Comparison of ENCODE assay signal across 9 cellular contexts in genomic region chr6:22025468-22026159, GRCh38.
DNase-seq lines count a peak whose midpoint lies in the region; ATAC-seq, FAIRE-seq and TF ChIP-seq lines count a peak whose summit lies in the region.
"Had no signal": no experiment of that assay in that cellular context is flagged by ENCODE, and none has a peak within 500 bp of the region (broad histone marks: within the 10 kb centered on the region; RNA-seq: fewer than 3 reads in every experiment).

No MANE protein-coding gene starts in this region.

- H3K4me3 ChIP-seq in right lobe of liver (no peak overlapping the region), HepG2 (replicated peaks in 1 of 3; ENCODE audit: insufficient read depth in 1 of 3, low read depth in 2 of 3, low read length in 3 of 3) (no peak overlapping the region), OCI-LY7 (ENCODE audit: low read depth, low read length, poor library complexity, severe bottlenecking) (peak overlapping the region; percentile 29), ectodermal cell (ENCODE audit: insufficient read depth, low read depth, low read length) (no peak overlapping the region), muscle layer of colon (ENCODE audit: low read depth in 1 of 2, low read length in 2 of 2) (no peak overlapping the region)

- TF ChIP-seq RAD21 in HepG2 (CRISPR knock-in tag; IDR thresholded peaks at IDR 0.05): no peak

- TF ChIP-seq CTCF in right lobe of liver (IDR thresholded peaks at IDR 0.05) (no peak), HepG2 (CRISPR knock-in tag; IDR thresholded peaks at IDR 0.05) (no peak), OCI-LY7 (conservative IDR thresholded peaks at IDR 0.05; ENCODE audit: low read length) (no peak)

- DNase-seq in right lobe of liver: no peak
- DNase-seq in HepG2 (ENCODE audit: low spot score): no peak
- DNase-seq in OCI-LY7 (ENCODE audit: low spot score): peak; percentile 40
- no peak for DNase-seq in NCI-H1436 (lab: John Stamatoyannopoulos, UW)
- DNase-seq in GOT3 (lab: John Stamatoyannopoulos, UW): no peak

- no peaks in the 10 kb centered on the region for H3K27me3 ChIP-seq in right lobe of liver
- no peaks in the 10 kb centered on the region for H3K27me3 ChIP-seq in HepG2 (ENCODE audit: control insufficient read depth in 1 of 2, insufficient read depth in 2 of 2, low read length in 2 of 2)
- H3K27me3 ChIP-seq in ectodermal cell (ENCODE audit: control insufficient read depth, insufficient read depth, low read length, poor library complexity, severe bottlenecking): no peaks in the 10 kb centered on the region
- H3K27me3 ChIP-seq in muscle layer of colon (ENCODE audit: control insufficient read depth in 1 of 2, insufficient read depth in 2 of 2, low read length in 2 of 2): no peaks in the 10 kb centered on the region

- H2AFZ ChIP-seq in HepG2 (ENCODE audit: low read length) (no peak overlapping the region), OCI-LY7 (ENCODE audit: low read length) (peak overlapping the region; percentile 83)

- H3K4me1 ChIP-seq in right lobe of liver (no peaks in the 10 kb centered on the region), HepG2 (ENCODE audit: insufficient read depth, low read length) (no peaks in the 10 kb centered on the region), OCI-LY7 (ENCODE audit: insufficient read depth, low read length, poor library complexity, severe bottlenecking) (peaks cover 23% of the 10 kb centered on the region), ectodermal cell (ENCODE audit: control insufficient read depth, insufficient read depth, low read length) (peaks cover 13% of the 10 kb centered on the region), muscle layer of colon (ENCODE audit: insufficient read depth, low read length) (peaks cover 36% of the 10 kb centered on the region)

- H4K20me1 ChIP-seq in HepG2 (ENCODE audit: insufficient read depth, low read length) (no peaks in the 10 kb centered on the region), OCI-LY7 (ENCODE audit: insufficient read depth, low read length) (no peaks in the 10 kb centered on the region)

- H3K27ac ChIP-seq in right lobe of liver: no peak overlapping the region
- H3K27ac ChIP-seq in HepG2 (ENCODE audit: extremely low read length, insufficient read depth, low read length): no peak overlapping the region
- H3K27ac ChIP-seq in OCI-LY7 (ENCODE audit: low read depth, low read length, poor library complexity, severe bottlenecking): no peak overlapping the region
- peak overlapping the region; percentile 65 for H3K27ac ChIP-seq in ectodermal cell (ENCODE audit: insufficient read depth, low read depth, low read length, poor library complexity, severe bottlenecking)
- peak overlapping the region; percentile 12 for H3K27ac ChIP-seq in muscle layer of colon (ENCODE audit: low read depth, low read length)
- H3K27ac ChIP-seq: epithelial cell of prostate had no signal

- H3K9ac ChIP-seq in HepG2 (ENCODE audit: insufficient read depth, low read depth, low read length) (no peak overlapping the region), muscle layer of colon (ENCODE audit: low read length) (no peak overlapping the region)

- POLR2A ChIA-PET in HepG2 (lab: Yijun Ruan, JAX): no interaction called here
- POLR2A ChIA-PET in OCI-LY7 (lab: Charles Lee): interaction anchor here (0.6 to 1.4 kb wide), 5 partner anchors 10 to 437 kb away, joined by 3 to 5 read pairs (median 4); no protein-coding TSS in a partner anchor

- TF ChIP-seq POLR2A in right lobe of liver (IDR thresholded peaks at IDR 0.05) (no peak), HepG2 (IDR thresholded peaks at IDR 0.05; ENCODE audit: insufficient read depth in 1 of 2, low read depth in 2 of 2, low read length in 2 of 2) (no peak)

- H3K9me3 ChIP-seq in right lobe of liver: no peaks in the 10 kb centered on the region
- H3K9me3 ChIP-seq in HepG2 (ENCODE audit: low read length): peaks cover 10% of the 10 kb centered on the region
- no peaks in the 10 kb centered on the region for H3K9me3 ChIP-seq in OCI-LY7 (ENCODE audit: low read length)
- H3K9me3 ChIP-seq in ectodermal cell (ENCODE audit: control insufficient read depth, low read length): peaks cover 3% of the 10 kb centered on the region
- no peaks in the 10 kb centered on the region for H3K9me3 ChIP-seq in muscle layer of colon (ENCODE audit: low read length)

- WGBS in right lobe of liver (ENCODE audit: insufficient coverage, low coverage, low lambda C conversion rate, missing lambda C conversion rate): 26% methylated on average over 4 of the region's 9 CpGs
- 26% methylated on average over 6 of the region's 9 CpGs for WGBS in HepG2 (ENCODE audit: low lambda C conversion rate)
- WGBS in ectodermal cell, 2 experiments: 2 to 4% methylated on average over 9 of the region's 9 CpGs

- H3K79me2 ChIP-seq in HepG2 (ENCODE audit: insufficient read depth, low read length): no peaks in the 10 kb centered on the region
- no peaks in the 10 kb centered on the region for H3K79me2 ChIP-seq in OCI-LY7 (ENCODE audit: insufficient read depth, low read depth, low read length)

- H3K36me3 ChIP-seq in right lobe of liver (no peaks in the 10 kb centered on the region), HepG2 (replicated peaks in 1 of 2; ENCODE audit: control insufficient read depth in 1 of 2, insufficient read depth in 2 of 2, low read length in 2 of 2) (no peaks in the 10 kb centered on the region), OCI-LY7 (ENCODE audit: insufficient read depth, low read length) (no peaks in the 10 kb centered on the region), ectodermal cell (ENCODE audit: control insufficient read depth, insufficient read depth, low read length) (peaks cover 14% of the 10 kb centered on the region), muscle layer of colon (ENCODE audit: insufficient read depth, low read length) (no peaks in the 10 kb centered on the region)

- no peak overlapping the region for H3K4me2 ChIP-seq in HepG2 (ENCODE audit: low read depth, low read length)
- H3K4me2 ChIP-seq in OCI-LY7 (ENCODE audit: low read length): peak overlapping the region; percentile 64

- TF ChIP-seq EP300 in HepG2 (IDR thresholded peaks at IDR 0.05; ENCODE audit: low read depth in 2 of 2, low read length in 2 of 2): no peak
- TF ChIP-seq EP300 in HepG2 (CRISPR knock-in tag; IDR thresholded peaks at IDR 0.05; ENCODE audit: borderline replicate concordance): no peak

- FAIRE-seq in HepG2 (lab: Jason Lieb, UNC): no peak

- CTCF ChIA-PET in HepG2 (lab: Yijun Ruan, JAX; ENCODE audit: low intra/inter-chr PET ratio, low total read pairs): no interaction called here
- CTCF ChIA-PET in OCI-LY7 (lab: Charles Lee; ENCODE audit: unreplicated experiment): no interaction called here

- BruUV-seq in HepG2 (replicated peaks; lab: Mats Ljungman, UMichigan): no TSS peak
- BruUV-seq in OCI-LY7 (replicated peaks; lab: Mats Ljungman, UMichigan): no TSS peak

- in situ Hi-C loops in HepG2 (cut with HindIII; ENCODE audit: extremely low pct_ligation_motif_present, low pct_unique_long_range_greater_than_20kb): no loop called here

- no peaks in the 10 kb centered on the region for H3K9me2 ChIP-seq in OCI-LY7 (ENCODE audit: insufficient read depth, low read length)

- ATAC-seq in right lobe of liver: peak in 3 of 4 donors; percentile 19 to 62 (median 28)
- ATAC-seq in HepG2: no peak
- peak; percentile 62 for ATAC-seq in HG02870 (IDR thresholded peaks at IDR 0.05; ENCODE audit: unreplicated experiment)

- intact Hi-C loops in right lobe of liver (cut with DNase I) (no loop called here), HepG2 (cut with micrococcal nuclease; ENCODE audit: unreplicated experiment) (no loop called here), OCI-LY7 (cut with micrococcal nuclease; ENCODE audit: unreplicated experiment) (no loop called here)

TF ChIP-seq in HepG2, 621 proteins besides CTCF, POLR2A, EP300 and RAD21 (continues in another document):
- TF ChIP-seq BCL6 (CRISPR knock-in tag; IDR thresholded peaks at IDR 0.05) (no peak), ZNF431 (CRISPR knock-in tag; IDR thresholded peaks at IDR 0.05; ENCODE audit: borderline replicate concordance, low read depth) (no peak), FOXK1 (CRISPR knock-in tag; IDR thresholded peaks at IDR 0.05; ENCODE audit: borderline replicate concordance, low read depth) (no peak), RBAK (CRISPR knock-in tag; IDR thresholded peaks at IDR 0.05) (no peak), ZBTB7A (CRISPR knock-in tag; IDR thresholded peaks at IDR 0.05) (no peak), CEBPB (IDR thresholded peaks at IDR 0.05; ENCODE audit: borderline replicate concordance, low read depth, low read length) (no peak), ZNF674 (CRISPR knock-in tag; IDR thresholded peaks at IDR 0.05; ENCODE audit: low read depth) (no peak), ZSCAN29 (CRISPR knock-in tag; conservative IDR thresholded peaks at IDR 0.05) (no peak)
- TF ChIP-seq, protein P1, sequence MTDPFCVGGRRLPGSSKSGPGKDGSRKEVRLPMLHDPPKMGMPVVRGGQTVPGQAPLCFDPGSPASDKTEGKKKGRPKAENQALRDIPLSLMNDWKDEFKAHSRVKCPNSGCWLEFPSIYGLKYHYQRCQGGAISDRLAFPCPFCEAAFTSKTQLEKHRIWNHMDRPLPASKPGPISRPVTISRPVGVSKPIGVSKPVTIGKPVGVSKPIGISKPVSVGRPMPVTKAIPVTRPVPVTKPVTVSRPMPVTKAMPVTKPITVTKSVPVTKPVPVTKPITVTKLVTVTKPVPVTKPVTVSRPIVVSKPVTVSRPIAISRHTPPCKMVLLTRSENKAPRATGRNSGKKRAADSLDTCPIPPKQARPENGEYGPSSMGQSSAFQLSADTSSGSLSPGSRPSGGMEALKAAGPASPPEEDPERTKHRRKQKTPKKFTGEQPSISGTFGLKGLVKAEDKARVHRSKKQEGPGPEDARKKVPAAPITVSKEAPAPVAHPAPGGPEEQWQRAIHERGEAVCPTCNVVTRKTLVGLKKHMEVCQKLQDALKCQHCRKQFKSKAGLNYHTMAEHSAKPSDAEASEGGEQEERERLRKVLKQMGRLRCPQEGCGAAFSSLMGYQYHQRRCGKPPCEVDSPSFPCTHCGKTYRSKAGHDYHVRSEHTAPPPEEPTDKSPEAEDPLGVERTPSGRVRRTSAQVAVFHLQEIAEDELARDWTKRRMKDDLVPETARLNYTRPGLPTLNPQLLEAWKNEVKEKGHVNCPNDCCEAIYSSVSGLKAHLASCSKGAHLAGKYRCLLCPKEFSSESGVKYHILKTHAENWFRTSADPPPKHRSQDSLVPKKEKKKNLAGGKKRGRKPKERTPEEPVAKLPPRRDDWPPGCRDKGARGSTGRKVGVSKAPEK (CRISPR knock-in tag; IDR thresholded peaks at IDR 0.05; ENCODE audit: borderline replicate concordance): no peak

Comparison
In these comparisons a context has a peak if more than half of its experiments do, and no peak if none do; other contexts are left out.
1. H3K27ac ChIP-seq: peak in ectodermal cell (single experiment) and muscle layer of colon (single experiment); none in right lobe of liver (0 of 3), HepG2 (single experiment) and OCI-LY7 (single experiment).